In the genomic region with DNA sequence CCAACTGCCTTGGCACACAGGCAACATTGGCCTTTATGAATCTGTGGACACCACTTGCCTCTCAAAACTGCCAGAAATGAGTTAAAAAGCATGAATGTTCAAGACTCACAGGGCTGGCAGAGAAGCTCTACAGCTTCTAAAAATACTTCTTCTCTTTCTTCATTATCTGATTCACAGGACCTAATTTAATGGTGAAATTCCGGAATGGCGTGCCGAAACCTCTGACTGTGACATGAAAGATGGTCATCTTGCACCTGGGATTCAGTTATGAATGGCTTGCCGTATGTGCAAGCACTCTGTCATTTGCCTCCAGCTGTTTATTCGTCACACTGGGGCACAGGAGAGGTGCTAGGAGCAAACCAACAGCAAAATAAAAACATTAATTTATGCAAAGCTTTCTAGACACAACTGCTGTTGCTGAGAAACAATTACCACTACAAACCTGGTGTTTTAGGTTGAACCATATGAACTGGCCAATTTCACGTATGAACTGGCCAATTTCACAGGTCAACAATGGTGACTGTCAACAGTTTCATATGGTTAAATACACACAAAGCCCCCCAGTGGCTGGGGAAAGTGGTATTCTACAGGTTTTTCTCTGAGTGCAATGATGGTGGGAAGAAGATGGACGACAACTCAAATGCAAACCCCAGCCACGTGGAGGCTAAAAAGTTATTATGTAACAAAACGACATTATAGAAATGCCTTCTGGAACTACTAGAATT, we compare ENCODE assay signal across 19 cellular contexts.
"Had no signal": no experiment of that assay in that cellular context is flagged by ENCODE, and none has a peak within 500 bp of the region (broad histone marks: within the 10 kb centered on the region; RNA-seq: fewer than 3 reads in every experiment).

No MANE protein-coding gene starts in this region.

- H3K27ac ChIP-seq: colonic mucosa, gastroesophageal sphincter, heart left ventricle, left lung, tibial artery had no signal

- H3K27me3 ChIP-seq: colonic mucosa, gastroesophageal sphincter, heart left ventricle, left lung, tibial artery had no signal

- H3K4me1 ChIP-seq: colonic mucosa, gastroesophageal sphincter, tibial artery had no signal

- DNase-seq: activated CD4-positive, alpha-beta T cell treated with anti-CD3 and anti-CD28 coated beads, Interleukin-2, amount 50 U/mL, for 1 hour; activated CD8-positive, alpha-beta memory T cell treated with anti-CD3 and anti-CD28 coated beads, Interleukin-2, amount 50 U/mL, for 4 hours; activated effector memory CD4-positive, alpha-beta T cell treated with Interleukin-2 at 50 U/mL for 16 hours; activated naive CD4-positive, alpha-beta T cell treated with anti-CD3 and anti-CD28 coated beads, Interleukin-2, amount 10 ng/mL, durations not matched to agents 7 days and 5 days; activated naive CD8-positive, alpha-beta T cell treated with anti-CD3 and anti-CD28 coated beads, Interleukin-2, amount 50 U/mL, for 24 hours; activated T-cell treated with anti-CD3 and anti-CD28 coated beads, Interleukin-2, amount 50 U/mL, for 48 hours; aorta; colonic mucosa; erythroblast; heart left ventricle; left lung; midbrain; nucleus accumbens; retina; stimulated activated naive CD8-positive, alpha-beta T cell treated with anti-CD3 and anti-CD28 coated beads, Interleukin-15, Interleukin-2, amounts not matched to agents 100 U/mL and 50 U/mL, for 24 hours; substantia nigra; T-helper 9 cell; tibial artery had no signal

- H3K4me3 ChIP-seq: colonic mucosa, gastroesophageal sphincter, heart left ventricle, left lung, tibial artery had no signal

- H3K9me3 ChIP-seq: colonic mucosa, gastroesophageal sphincter, heart left ventricle, left lung, tibial artery had no signal

- H3K36me3 ChIP-seq: colonic mucosa, gastroesophageal sphincter, heart left ventricle, left lung, tibial artery had no signal
